ENCODE assay signal across 19 cellular contexts in the genomic region with DNA sequence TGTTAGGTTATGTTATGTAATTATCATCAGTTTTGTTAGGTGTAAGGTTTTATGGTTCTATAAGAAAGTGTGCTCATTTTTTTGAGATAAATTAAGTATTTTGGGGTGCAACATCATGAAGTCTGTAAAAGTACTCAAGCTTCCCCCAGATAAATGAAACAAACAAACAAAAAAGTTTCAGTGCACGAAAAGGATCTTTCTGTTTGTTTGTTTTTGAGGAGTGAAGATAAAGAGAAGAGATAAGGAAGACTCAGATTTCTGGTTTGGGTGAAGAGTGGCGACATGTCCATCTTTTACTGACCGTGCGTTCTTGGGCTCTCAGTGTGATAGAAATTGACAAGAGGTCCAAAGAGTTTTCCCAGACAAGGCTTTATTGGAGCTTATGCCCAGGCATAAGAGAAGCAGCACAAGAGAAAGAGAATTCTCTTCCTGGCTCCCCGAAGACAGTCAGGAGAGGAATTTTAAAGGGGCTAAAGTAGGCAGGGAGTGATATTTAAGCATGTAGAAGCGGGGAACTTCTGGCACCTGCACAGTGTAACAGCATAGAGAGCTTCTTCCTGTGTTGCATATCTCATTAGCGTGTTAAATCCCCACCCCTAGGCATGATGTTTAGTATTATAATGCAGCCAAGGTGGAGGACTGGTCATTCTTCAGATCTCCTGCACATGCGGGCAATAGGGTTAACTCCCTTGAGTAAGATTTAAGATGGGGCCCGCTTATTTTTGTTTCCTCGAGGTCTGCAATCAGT.
"Had no signal": no experiment of that assay in that cellular context is flagged by ENCODE, and none has a peak within 500 bp of the region (broad histone marks: within the 10 kb centered on the region; RNA-seq: fewer than 3 reads in every experiment).

No MANE protein-coding gene starts in this region.

- H3K4me1 Mint-ChIP-seq: neural progenitor cell had no signal

- H3K9me3 ChIP-seq: colonic mucosa, left lung, spleen, thoracic aorta had no signal

- H3K36me3 ChIP-seq: colonic mucosa, left lung, neural progenitor cell, thoracic aorta had no signal

- H3K27ac Mint-ChIP-seq: activated naive CD8-positive, alpha-beta T cell; neural progenitor cell; stimulated activated naive CD8-positive, alpha-beta T cell treated with anti-CD3 and anti-CD28 coated beads, Interleukin-15, Interleukin-2, amounts not matched to agents 100 ng/mL and 50 ng/mL, for 24 hours had no signal

- H3K27me3 Mint-ChIP-seq: stimulated activated naive CD8-positive, alpha-beta T cell treated with anti-CD3 and anti-CD28 coated beads, Interleukin-15, Interleukin-2, amounts not matched to agents 100 ng/mL and 50 ng/mL, for 24 hours had no signal

- H3K9ac ChIP-seq: neural progenitor cell had no signal

- DNase-seq: activated CD4-positive, alpha-beta T cell treated with anti-CD3 and anti-CD28 coated beads for 48 hours; activated CD4-positive, alpha-beta T cell treated with anti-CD3 and anti-CD28 coated beads, Interleukin-2, amount 50 U/mL, for 48 hours; activated CD8-positive, alpha-beta memory T cell treated with anti-CD3 and anti-CD28 coated beads for 24 hours; activated effector memory CD4-positive, alpha-beta T cell treated with Interleukin-2 at 50 U/mL for 16 hours; activated naive CD4-positive, alpha-beta T cell treated with Interleukin-2 at 50 U/mL for 16 hours; anterior cingulate cortex; colonic mucosa; effector CD8-positive, alpha-beta T cell; left lung; right cardiac atrium; spleen; trophoblast cell had no signal

- H3K4me2 ChIP-seq: neural progenitor cell had no signal

- H3K27me3 ChIP-seq: colonic mucosa, left lung, neural progenitor cell, spleen had no signal

- H3K9me3 Mint-ChIP-seq: neural progenitor cell; stimulated activated naive CD8-positive, alpha-beta T cell treated with anti-CD3 and anti-CD28 coated beads, Interleukin-15, Interleukin-2, amounts not matched to agents 100 ng/mL and 50 ng/mL, for 24 hours had no signal

- H3K4me1 ChIP-seq: colonic mucosa had no signal

- H3K36me3 Mint-ChIP-seq: activated naive CD8-positive, alpha-beta T cell; neural progenitor cell had no signal

- ATAC-seq: activated CD4-positive, CD25-positive, alpha-beta regulatory T cell treated with anti-CD3 and anti-CD28 coated beads, Interleukin-2, amount 50 U/mL, for 24 hours; left lung; right cardiac atrium had no signal

- H3K4me3 Mint-ChIP-seq: activated naive CD8-positive, alpha-beta T cell; neural progenitor cell; stimulated activated naive CD8-positive, alpha-beta T cell treated with anti-CD3 and anti-CD28 coated beads, Interleukin-15, Interleukin-2, amounts not matched to agents 100 ng/mL and 50 ng/mL, for 24 hours had no signal

- H3K4me3 ChIP-seq: colonic mucosa, left lung, lung, neural progenitor cell, spleen, thoracic aorta had no signal

- H3K27ac ChIP-seq: colonic mucosa, left lung, neural progenitor cell, thoracic aorta, VCaP had no signal
